1 cellular context compared by ENCODE assay signal in the genomic region with DNA sequence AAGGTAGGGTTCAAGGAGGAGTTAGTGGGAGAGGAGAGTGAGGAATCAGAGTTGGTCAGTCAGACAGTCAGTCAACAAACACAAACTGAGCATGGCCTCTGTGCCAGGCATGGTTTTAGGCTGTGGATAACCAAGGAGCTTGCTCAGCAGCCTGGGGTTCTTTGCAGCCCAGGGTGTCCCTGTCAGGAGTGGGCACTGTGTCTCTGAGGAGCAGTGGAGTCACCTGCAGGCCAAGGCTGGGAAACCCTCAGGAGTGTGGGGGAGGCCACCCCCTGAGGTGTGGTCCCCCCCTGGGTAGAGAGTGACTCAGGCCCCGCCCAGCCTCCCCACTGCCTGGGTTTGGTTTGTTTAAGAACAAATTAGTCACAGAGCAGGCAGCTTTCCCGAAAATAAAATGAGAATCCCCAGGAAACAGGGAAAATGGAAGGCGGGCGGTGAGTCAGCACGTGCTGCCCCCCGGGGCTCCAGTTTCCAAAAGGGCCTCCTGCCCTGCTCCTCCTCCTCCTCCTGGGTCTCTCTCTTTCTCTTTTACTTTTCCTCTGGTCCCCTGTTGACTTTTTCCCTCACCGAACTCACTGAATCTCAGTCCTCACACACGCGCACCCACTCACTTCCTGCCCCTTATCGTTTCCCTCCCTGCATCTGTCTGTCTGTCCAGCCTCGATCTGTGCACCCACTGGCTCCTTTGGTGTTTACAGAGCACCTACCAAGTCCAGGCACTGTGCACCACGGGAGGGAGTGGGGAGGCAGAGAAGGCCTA.
TF ChIP-seq lines count a peak whose summit lies in the region.

No MANE protein-coding gene starts in this region.

TF ChIP-seq in K562, 482 proteins besides CTCF, POLR2A, EP300 and RAD21 (continued from another document and continues in another):
- TF ChIP-seq, protein P1, sequence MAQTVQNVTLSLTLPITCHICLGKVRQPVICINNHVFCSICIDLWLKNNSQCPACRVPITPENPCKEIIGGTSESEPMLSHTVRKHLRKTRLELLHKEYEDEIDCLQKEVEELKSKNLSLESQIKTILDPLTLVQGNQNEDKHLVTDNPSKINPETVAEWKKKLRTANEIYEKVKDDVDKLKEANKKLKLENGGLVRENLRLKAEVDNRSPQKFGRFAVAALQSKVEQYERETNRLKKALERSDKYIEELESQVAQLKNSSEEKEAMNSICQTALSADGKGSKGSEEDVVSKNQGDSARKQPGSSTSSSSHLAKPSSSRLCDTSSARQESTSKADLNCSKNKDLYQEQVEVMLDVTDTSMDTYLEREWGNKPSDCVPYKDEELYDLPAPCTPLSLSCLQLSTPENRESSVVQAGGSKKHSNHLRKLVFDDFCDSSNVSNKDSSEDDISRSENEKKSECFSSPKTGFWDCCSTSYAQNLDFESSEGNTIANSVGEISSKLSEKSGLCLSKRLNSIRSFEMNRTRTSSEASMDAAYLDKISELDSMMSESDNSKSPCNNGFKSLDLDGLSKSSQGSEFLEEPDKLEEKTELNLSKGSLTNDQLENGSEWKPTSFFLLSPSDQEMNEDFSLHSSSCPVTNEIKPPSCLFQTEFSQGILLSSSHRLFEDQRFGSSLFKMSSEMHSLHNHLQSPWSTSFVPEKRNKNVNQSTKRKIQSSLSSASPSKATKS (CRISPR knock-in tag; IDR thresholded peaks at IDR 0.05), result no peak
- TF ChIP-seq, protein P2, sequence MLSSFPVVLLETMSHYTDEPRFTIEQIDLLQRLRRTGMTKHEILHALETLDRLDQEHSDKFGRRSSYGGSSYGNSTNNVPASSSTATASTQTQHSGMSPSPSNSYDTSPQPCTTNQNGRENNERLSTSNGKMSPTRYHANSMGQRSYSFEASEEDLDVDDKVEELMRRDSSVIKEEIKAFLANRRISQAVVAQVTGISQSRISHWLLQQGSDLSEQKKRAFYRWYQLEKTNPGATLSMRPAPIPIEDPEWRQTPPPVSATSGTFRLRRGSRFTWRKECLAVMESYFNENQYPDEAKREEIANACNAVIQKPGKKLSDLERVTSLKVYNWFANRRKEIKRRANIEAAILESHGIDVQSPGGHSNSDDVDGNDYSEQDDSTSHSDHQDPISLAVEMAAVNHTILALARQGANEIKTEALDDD (IDR thresholded peaks at IDR 0.05), result peak; percentile 47; the same call in 1 of the 2 replicates
- 0 out of 2 replicates have a peak, but pooled peaks have one; percentile 24 for TF ChIP-seq RAD51 (IDR thresholded peaks at IDR 0.05; ENCODE audit: borderline replicate concordance, low read depth)
- no peak for TF ChIP-seq RUNX1 (IDR thresholded peaks at IDR 0.05; ENCODE audit: low read depth)
- TF ChIP-seq, protein P3, sequence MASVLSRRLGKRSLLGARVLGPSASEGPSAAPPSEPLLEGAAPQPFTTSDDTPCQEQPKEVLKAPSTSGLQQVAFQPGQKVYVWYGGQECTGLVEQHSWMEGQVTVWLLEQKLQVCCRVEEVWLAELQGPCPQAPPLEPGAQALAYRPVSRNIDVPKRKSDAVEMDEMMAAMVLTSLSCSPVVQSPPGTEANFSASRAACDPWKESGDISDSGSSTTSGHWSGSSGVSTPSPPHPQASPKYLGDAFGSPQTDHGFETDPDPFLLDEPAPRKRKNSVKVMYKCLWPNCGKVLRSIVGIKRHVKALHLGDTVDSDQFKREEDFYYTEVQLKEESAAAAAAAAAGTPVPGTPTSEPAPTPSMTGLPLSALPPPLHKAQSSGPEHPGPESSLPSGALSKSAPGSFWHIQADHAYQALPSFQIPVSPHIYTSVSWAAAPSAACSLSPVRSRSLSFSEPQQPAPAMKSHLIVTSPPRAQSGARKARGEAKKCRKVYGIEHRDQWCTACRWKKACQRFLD (CRISPR knock-in tag; IDR thresholded peaks at IDR 0.05), result peak; percentile 64; the same call in 1 of the 2 replicates
- no peak for TF ChIP-seq SIN3A (IDR thresholded peaks at IDR 0.05; ENCODE audit: borderline replicate concordance in 2 of 2, control insufficient read depth in 1 of 2, low read depth in 2 of 2, low read length in 2 of 2)
- no peak for TF ChIP-seq PCBP1 (IDR thresholded peaks at IDR 0.05; ENCODE audit: low read depth, low read length, poor library complexity, severe bottlenecking)
- peak; percentile 88 for TF ChIP-seq SMARCA5 (IDR thresholded peaks at IDR 0.05)
- 0 out of 2 replicates have a peak, but pooled peaks have one; percentile 2 for TF ChIP-seq ZBTB7A (IDR thresholded peaks at IDR 0.05; ENCODE audit: borderline replicate concordance, control insufficient read depth, low read depth, low read length)
- TF ChIP-seq XRCC5 (IDR thresholded peaks at IDR 0.05; ENCODE audit: low read depth, low read length), result no peak
- TF ChIP-seq, protein P4, sequence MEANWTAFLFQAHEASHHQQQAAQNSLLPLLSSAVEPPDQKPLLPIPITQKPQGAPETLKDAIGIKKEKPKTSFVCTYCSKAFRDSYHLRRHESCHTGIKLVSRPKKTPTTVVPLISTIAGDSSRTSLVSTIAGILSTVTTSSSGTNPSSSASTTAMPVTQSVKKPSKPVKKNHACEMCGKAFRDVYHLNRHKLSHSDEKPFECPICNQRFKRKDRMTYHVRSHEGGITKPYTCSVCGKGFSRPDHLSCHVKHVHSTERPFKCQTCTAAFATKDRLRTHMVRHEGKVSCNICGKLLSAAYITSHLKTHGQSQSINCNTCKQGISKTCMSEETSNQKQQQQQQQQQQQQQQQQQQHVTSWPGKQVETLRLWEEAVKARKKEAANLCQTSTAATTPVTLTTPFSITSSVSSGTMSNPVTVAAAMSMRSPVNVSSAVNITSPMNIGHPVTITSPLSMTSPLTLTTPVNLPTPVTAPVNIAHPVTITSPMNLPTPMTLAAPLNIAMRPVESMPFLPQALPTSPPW (CRISPR knock-in tag; IDR thresholded peaks at IDR 0.05), result peak; percentile 79
- TF ChIP-seq KDM1A (IDR thresholded peaks at IDR 0.05), result peak; percentile 99
- TF ChIP-seq FOXA3 (CRISPR knock-in tag; conservative IDR thresholded peaks at IDR 0.05 in 1 of 2, IDR thresholded peaks at IDR 0.05 in 1 of 2), result peak; percentile 83 to 97
- TF ChIP-seq, protein P5, sequence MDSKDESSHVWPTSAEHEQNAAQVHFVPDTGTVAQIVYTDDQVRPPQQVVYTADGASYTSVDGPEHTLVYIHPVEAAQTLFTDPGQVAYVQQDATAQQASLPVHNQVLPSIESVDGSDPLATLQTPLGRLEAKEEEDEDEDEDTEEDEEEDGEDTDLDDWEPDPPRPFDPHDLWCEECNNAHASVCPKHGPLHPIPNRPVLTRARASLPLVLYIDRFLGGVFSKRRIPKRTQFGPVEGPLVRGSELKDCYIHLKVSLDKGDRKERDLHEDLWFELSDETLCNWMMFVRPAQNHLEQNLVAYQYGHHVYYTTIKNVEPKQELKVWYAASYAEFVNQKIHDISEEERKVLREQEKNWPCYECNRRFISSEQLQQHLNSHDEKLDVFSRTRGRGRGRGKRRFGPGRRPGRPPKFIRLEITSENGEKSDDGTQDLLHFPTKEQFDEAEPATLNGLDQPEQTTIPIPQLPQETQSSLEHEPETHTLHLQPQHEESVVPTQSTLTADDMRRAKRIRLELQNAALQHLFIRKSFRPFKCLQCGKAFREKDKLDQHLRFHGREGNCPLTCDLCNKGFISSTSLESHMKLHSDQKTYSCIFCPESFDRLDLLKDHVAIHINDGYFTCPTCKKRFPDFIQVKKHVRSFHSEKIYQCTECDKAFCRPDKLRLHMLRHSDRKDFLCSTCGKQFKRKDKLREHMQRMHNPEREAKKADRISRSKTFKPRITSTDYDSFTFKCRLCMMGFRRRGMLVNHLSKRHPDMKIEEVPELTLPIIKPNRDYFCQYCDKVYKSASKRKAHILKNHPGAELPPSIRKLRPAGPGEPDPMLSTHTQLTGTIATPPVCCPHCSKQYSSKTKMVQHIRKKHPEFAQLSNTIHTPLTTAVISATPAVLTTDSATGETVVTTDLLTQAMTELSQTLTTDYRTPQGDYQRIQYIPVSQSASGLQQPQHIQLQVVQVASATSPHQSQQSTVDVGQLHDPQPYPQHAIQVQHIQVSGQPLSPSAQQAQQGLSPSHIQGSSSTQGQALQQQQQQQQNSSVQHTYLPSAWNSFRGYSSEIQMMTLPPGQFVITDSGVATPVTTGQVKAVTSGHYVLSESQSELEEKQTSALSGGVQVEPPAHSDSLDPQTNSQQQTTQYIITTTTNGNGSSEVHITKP (IDR thresholded peaks at IDR 0.05; ENCODE audit: partially characterized antibody), result peak; percentile 59
- TF ChIP-seq TAF15 (IDR thresholded peaks at IDR 0.05; ENCODE audit: low read depth, low read length), result no peak
- peak; percentile 82 for TF ChIP-seq TCF3 (CRISPR knock-in tag; IDR thresholded peaks at IDR 0.05)
- peak; percentile 91 for TF ChIP-seq LEF1 (IDR thresholded peaks at IDR 0.05)
- peak; percentile 84 for TF ChIP-seq SMAD4 (CRISPR knock-in tag; conservative IDR thresholded peaks at IDR 0.05)
- peak; percentile 76 for TF ChIP-seq MTA2 (IDR thresholded peaks at IDR 0.05; ENCODE audit: low read depth)
- TF ChIP-seq NCOR1 (IDR thresholded peaks at IDR 0.05), result peak; percentile 92
- peak; percentile 64; the same call in 1 of the 2 replicates for TF ChIP-seq ETV5 (CRISPR knock-in tag; IDR thresholded peaks at IDR 0.05; ENCODE audit: low read depth)
- peak; percentile 56; the same call in 1 of the 2 replicates for TF ChIP-seq FOXM1 (IDR thresholded peaks at IDR 0.05; ENCODE audit: low read depth)
- no peak for TF ChIP-seq FOXM1 (CRISPR knock-in tag; IDR thresholded peaks at IDR 0.05; ENCODE audit: low read depth)
- no peak for TF ChIP-seq NR2F6 (CRISPR knock-in tag; IDR thresholded peaks at IDR 0.05)
- TF ChIP-seq, protein P6, sequence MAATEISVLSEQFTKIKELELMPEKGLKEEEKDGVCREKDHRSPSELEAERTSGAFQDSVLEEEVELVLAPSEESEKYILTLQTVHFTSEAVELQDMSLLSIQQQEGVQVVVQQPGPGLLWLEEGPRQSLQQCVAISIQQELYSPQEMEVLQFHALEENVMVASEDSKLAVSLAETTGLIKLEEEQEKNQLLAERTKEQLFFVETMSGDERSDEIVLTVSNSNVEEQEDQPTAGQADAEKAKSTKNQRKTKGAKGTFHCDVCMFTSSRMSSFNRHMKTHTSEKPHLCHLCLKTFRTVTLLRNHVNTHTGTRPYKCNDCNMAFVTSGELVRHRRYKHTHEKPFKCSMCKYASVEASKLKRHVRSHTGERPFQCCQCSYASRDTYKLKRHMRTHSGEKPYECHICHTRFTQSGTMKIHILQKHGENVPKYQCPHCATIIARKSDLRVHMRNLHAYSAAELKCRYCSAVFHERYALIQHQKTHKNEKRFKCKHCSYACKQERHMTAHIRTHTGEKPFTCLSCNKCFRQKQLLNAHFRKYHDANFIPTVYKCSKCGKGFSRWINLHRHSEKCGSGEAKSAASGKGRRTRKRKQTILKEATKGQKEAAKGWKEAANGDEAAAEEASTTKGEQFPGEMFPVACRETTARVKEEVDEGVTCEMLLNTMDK (IDR thresholded peaks at IDR 0.05; ENCODE audit: borderline replicate concordance, insufficient read depth, low read depth, low read length, poor library complexity, severe bottlenecking), result peak; percentile 36
- TF ChIP-seq TRIM24 (IDR thresholded peaks at IDR 0.05), result peak; percentile 47 to 85; a peak in 3 of 4 replicates
- peak; percentile 37 for TF ChIP-seq STAT5A (IDR thresholded peaks at IDR 0.05; ENCODE audit: borderline replicate concordance, low read length)
- peak; percentile 30; the same call in 1 of the 2 replicates for TF ChIP-seq RNF2 (IDR thresholded peaks at IDR 0.05)
- TF ChIP-seq, protein P7, sequence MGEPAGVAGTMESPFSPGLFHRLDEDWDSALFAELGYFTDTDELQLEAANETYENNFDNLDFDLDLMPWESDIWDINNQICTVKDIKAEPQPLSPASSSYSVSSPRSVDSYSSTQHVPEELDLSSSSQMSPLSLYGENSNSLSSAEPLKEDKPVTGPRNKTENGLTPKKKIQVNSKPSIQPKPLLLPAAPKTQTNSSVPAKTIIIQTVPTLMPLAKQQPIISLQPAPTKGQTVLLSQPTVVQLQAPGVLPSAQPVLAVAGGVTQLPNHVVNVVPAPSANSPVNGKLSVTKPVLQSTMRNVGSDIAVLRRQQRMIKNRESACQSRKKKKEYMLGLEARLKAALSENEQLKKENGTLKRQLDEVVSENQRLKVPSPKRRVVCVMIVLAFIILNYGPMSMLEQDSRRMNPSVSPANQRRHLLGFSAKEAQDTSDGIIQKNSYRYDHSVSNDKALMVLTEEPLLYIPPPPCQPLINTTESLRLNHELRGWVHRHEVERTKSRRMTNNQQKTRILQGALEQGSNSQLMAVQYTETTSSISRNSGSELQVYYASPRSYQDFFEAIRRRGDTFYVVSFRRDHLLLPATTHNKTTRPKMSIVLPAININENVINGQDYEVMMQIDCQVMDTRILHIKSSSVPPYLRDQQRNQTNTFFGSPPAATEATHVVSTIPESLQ (CRISPR knock-in tag; IDR thresholded peaks at IDR 0.05), result no peak
- TF ChIP-seq, protein P8, sequence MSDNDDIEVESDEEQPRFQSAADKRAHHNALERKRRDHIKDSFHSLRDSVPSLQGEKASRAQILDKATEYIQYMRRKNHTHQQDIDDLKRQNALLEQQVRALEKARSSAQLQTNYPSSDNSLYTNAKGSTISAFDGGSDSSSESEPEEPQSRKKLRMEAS (CRISPR knock-in tag; IDR thresholded peaks at IDR 0.05), result 0 out of 2 replicates have a peak, but pooled peaks have one; percentile 14
- TF ChIP-seq, protein P9, sequence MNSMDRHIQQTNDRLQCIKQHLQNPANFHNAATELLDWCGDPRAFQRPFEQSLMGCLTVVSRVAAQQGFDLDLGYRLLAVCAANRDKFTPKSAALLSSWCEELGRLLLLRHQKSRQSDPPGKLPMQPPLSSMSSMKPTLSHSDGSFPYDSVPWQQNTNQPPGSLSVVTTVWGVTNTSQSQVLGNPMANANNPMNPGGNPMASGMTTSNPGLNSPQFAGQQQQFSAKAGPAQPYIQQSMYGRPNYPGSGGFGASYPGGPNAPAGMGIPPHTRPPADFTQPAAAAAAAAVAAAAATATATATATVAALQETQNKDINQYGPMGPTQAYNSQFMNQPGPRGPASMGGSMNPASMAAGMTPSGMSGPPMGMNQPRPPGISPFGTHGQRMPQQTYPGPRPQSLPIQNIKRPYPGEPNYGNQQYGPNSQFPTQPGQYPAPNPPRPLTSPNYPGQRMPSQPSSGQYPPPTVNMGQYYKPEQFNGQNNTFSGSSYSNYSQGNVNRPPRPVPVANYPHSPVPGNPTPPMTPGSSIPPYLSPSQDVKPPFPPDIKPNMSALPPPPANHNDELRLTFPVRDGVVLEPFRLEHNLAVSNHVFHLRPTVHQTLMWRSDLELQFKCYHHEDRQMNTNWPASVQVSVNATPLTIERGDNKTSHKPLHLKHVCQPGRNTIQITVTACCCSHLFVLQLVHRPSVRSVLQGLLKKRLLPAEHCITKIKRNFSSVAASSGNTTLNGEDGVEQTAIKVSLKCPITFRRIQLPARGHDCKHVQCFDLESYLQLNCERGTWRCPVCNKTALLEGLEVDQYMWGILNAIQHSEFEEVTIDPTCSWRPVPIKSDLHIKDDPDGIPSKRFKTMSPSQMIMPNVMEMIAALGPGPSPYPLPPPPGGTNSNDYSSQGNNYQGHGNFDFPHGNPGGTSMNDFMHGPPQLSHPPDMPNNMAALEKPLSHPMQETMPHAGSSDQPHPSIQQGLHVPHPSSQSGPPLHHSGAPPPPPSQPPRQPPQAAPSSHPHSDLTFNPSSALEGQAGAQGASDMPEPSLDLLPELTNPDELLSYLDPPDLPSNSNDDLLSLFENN (IDR thresholded peaks at IDR 0.05; ENCODE audit: low read depth in 2 of 2, low read length in 2 of 2), result peak in 1 of 2 experiments; percentile 44; a peak in 1 of 4 replicates
- TF ChIP-seq MTA1 (IDR thresholded peaks at IDR 0.05; ENCODE audit: borderline replicate concordance), result peak; percentile 63; the same call in 1 of the 2 replicates
- TF ChIP-seq SUPT5H (IDR thresholded peaks at IDR 0.05), result peak; percentile 41; the same call in 1 of the 2 replicates
- TF ChIP-seq CSDE1 (IDR thresholded peaks at IDR 0.05), result 0 out of 4 replicates have a peak, but pooled peaks have one; percentile 14 to 47
- no peak; the same call in 1 of the 2 replicates for TF ChIP-seq MBD2 (IDR thresholded peaks at IDR 0.05; ENCODE audit: borderline replicate concordance, low read depth)
- TF ChIP-seq BRD4 (IDR thresholded peaks at IDR 0.05), result no peak
- peak; percentile 61; the same call in 1 of the 2 replicates for TF ChIP-seq L3MBTL2 (IDR thresholded peaks at IDR 0.05)
- peak; percentile 55; the same call in 1 of the 2 replicates for TF ChIP-seq PHB2 (IDR thresholded peaks at IDR 0.05; ENCODE audit: low read depth)
- TF ChIP-seq RCOR1 (IDR thresholded peaks at IDR 0.05; ENCODE audit: borderline replicate concordance in 1 of 2, low read depth in 2 of 2, low read length in 2 of 2), result peak in 1 of 2 experiments; percentile 94; a peak in 2 of 4 replicates
